ENCODE assay signal across 8 cellular contexts in the genomic region with DNA sequence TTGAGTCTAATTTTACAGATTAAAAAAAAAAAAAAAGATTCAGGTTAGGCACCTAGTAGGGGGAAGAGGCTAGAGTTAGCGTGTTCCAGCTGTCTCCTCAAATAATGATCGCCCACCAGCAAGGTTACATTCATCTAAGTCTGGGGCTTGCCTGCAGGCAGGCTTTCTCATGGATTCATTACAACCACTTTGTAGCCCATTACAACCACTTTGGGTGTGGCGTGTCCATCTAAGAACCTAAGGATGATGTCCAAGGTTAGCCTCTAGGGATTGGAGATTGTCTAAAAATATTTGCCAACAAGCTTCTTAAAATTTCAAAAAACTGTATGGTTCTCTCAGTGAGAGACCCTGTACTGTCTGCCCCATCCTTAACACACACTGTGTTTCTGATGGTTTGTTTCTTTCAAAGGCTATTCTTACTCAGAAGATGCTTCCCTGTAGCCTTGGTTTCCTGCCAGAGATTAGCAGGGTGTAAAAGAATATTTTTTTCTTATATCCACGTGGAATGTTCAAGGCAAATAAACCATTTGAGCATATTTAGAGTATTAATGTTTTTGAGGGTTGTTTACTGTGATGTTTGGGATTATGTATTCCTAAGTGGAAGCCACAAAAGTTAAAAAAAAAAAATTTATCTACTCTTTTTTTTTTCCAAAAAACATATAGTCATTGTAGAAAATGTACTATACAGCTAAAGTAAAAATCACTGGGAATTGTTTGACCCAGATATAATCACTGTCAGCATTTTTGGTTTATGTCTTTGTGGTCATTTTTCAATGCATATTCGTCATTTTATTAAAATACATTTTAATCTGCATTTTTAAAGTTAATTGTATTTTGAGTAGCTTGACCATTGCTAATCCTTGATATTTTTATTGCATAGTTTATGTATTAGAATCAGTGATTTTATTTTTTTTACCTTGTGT. TPM values are rescaled to one million over a fixed set of nuclear protein-coding genes. Genes with fewer than 3 reads are reported as not detected.
DNase-seq lines count a peak whose midpoint lies in the region; ATAC-seq, FAIRE-seq and TF ChIP-seq lines count a peak whose summit lies in the region.

No MANE protein-coding gene starts in this region.

- H3K4me1 Mint-ChIP-seq in activated naive CD8-positive, alpha-beta T cell treated with anti-CD3 and anti-CD28 coated beads, Interleukin-2, amount 10 ng/mL, durations not matched to agents 7 days and 5 days: peaks cover 43% of the 10 kb centered on the region

- TSS peak; percentile 48 for BruUV-seq in HepG2 (replicated peaks; lab: Mats Ljungman, UMichigan)

- in situ Hi-C loops in HepG2 (cut with HindIII; ENCODE audit: extremely low pct_ligation_motif_present, low pct_unique_long_range_greater_than_20kb): no loop called here

- H3K4me3 Mint-ChIP-seq in activated naive CD8-positive, alpha-beta T cell treated with anti-CD3 and anti-CD28 coated beads, Interleukin-2, amount 10 ng/mL, durations not matched to agents 7 days and 5 days: peak overlapping the region; percentile 93

- H3K27ac ChIP-seq in right atrium auricular region (peak overlapping the region; percentile 96 to 99), HepG2 (ENCODE audit: extremely low read length, insufficient read depth, low read length) (peak overlapping the region; percentile 21), upper lobe of right lung (no peak overlapping the region)

- H3K27me3 ChIP-seq in right atrium auricular region (no peaks in the 10 kb centered on the region), HepG2 (ENCODE audit: control insufficient read depth in 1 of 2, insufficient read depth in 2 of 2, low read length in 2 of 2) (no peaks in the 10 kb centered on the region; a peak in 1 of 5 replicates), upper lobe of right lung (no peaks in the 10 kb centered on the region)

- no peak for TF ChIP-seq CTCF in right atrium auricular region (IDR thresholded peaks at IDR 0.05)
- no peak for TF ChIP-seq CTCF in HepG2 (CRISPR knock-in tag; IDR thresholded peaks at IDR 0.05)
- no peak for TF ChIP-seq CTCF in upper lobe of right lung (IDR thresholded peaks at IDR 0.05)

- DNase-seq in right atrium auricular region (ENCODE audit: low spot score) (no peak), left ventricle myocardium superior (no peak), HepG2 (ENCODE audit: low spot score) (no peak), upper lobe of right lung (no peak), LoVo (ENCODE audit: low spot score) (no peak)
- no peak for DNase-seq in activated naive CD8-positive, alpha-beta T cell treated with anti-CD3 and anti-CD28 coated beads, Interleukin-2, amount 10 ng/mL, durations not matched to agents 7 days and 5 days

- TF ChIP-seq POLR2A in HepG2 (IDR thresholded peaks at IDR 0.05; ENCODE audit: insufficient read depth in 1 of 2, low read depth in 2 of 2, low read length in 2 of 2): no peak

- peaks cover 12% of the 10 kb centered on the region for H4K20me1 ChIP-seq in HepG2 (ENCODE audit: insufficient read depth, low read length)

- peak overlapping the region; percentile 90 for H3K27ac Mint-ChIP-seq in activated naive CD8-positive, alpha-beta T cell treated with anti-CD3 and anti-CD28 coated beads, Interleukin-2, amount 10 ng/mL, durations not matched to agents 7 days and 5 days

- POLR2A ChIA-PET in activated naive CD8-positive, alpha-beta T cell treated with anti-CD3 and anti-CD28 coated beads, Interleukin-2, amount 10 ng/mL, durations not matched to agents 7 days and 5 days (lab: Charles Lee): interaction anchor here (0.6 to 3.0 kb wide), 10 partner anchors 9 to 259 kb away, joined by 3 to 18 read pairs (median 4); no protein-coding TSS in a partner anchor
- POLR2A ChIA-PET in HepG2 (lab: Yijun Ruan, JAX): interaction anchor here (0.7 to 1.6 kb wide), 2 partner anchors 18 to 299 kb away, joined by 3 to 16 read pairs; no protein-coding TSS in a partner anchor

- ATAC-seq in left ventricle myocardium superior: no peak
- no peak for ATAC-seq in activated naive CD8-positive, alpha-beta T cell treated with anti-CD3 and anti-CD28 coated beads, Interleukin-2, amount 10 ng/mL, durations not matched to agents 7 days and 5 days (ENCODE audit: low read depth)
- no peak for ATAC-seq in HepG2
- no peak for ATAC-seq in upper lobe of right lung
- no peak for ATAC-seq in GM19023 (IDR thresholded peaks at IDR 0.05; ENCODE audit: unreplicated experiment)
- ATAC-seq in HG02610 (IDR thresholded peaks at IDR 0.05; ENCODE audit: unreplicated experiment): no peak

- H3K9me3 Mint-ChIP-seq in activated naive CD8-positive, alpha-beta T cell treated with anti-CD3 and anti-CD28 coated beads, Interleukin-2, amount 10 ng/mL, durations not matched to agents 7 days and 5 days: no peaks in the 10 kb centered on the region

- no peak for FAIRE-seq in HepG2 (lab: Jason Lieb, UNC)

- no peak for TF ChIP-seq RAD21 in HepG2 (CRISPR knock-in tag; IDR thresholded peaks at IDR 0.05)

- no peaks in the 10 kb centered on the region for H3K9me3 ChIP-seq in right atrium auricular region
- no peaks in the 10 kb centered on the region for H3K9me3 ChIP-seq in HepG2 (ENCODE audit: low read length)
- no peaks in the 10 kb centered on the region for H3K9me3 ChIP-seq in upper lobe of right lung

- H3K4me3 ChIP-seq in right atrium auricular region: peak overlapping the region; percentile 99 to 100
- H3K4me3 ChIP-seq in HepG2 (replicated peaks in 1 of 3; ENCODE audit: insufficient read depth in 1 of 3, low read depth in 2 of 3, low read length in 3 of 3): peak overlapping the region; percentile 96 to 100 (median 99)
- H3K4me3 ChIP-seq in upper lobe of right lung: peak overlapping the region; percentile 99

- intact Hi-C loops in left ventricle myocardium superior (cut with micrococcal nuclease) (no loop called here), HepG2 (cut with micrococcal nuclease; ENCODE audit: unreplicated experiment) (no loop called here), upper lobe of right lung (cut with DNase I) (loop anchor here (10.0 kb wide), 1 partner anchor 129 kb away; no protein-coding TSS in a partner anchor)

- H3K36me3 ChIP-seq in right atrium auricular region: peaks cover 10% of the 10 kb centered on the region
- H3K36me3 ChIP-seq in HepG2 (replicated peaks in 1 of 2; ENCODE audit: control insufficient read depth in 1 of 2, insufficient read depth in 2 of 2, low read length in 2 of 2): peaks cover 4 to 18% of the 10 kb centered on the region in 2 experiments; a peak in 4 of 5 replicates
- peaks cover 10% of the 10 kb centered on the region for H3K36me3 ChIP-seq in upper lobe of right lung

- CTCF ChIA-PET in HepG2 (lab: Yijun Ruan, JAX; ENCODE audit: low intra/inter-chr PET ratio, low total read pairs): no interaction called here

- H3K4me2 ChIP-seq in HepG2 (ENCODE audit: low read depth, low read length): peak overlapping the region; percentile 88

- H2AFZ ChIP-seq in HepG2 (ENCODE audit: low read length): no peak overlapping the region

- peaks cover 15% of the 10 kb centered on the region for H3K36me3 Mint-ChIP-seq in activated naive CD8-positive, alpha-beta T cell treated with anti-CD3 and anti-CD28 coated beads, Interleukin-2, amount 10 ng/mL, durations not matched to agents 7 days and 5 days

- H3K79me2 ChIP-seq in HepG2 (ENCODE audit: insufficient read depth, low read length): peaks cover 59% of the 10 kb centered on the region

- peak overlapping the region; percentile 96 for H3K9ac ChIP-seq in HepG2 (ENCODE audit: insufficient read depth, low read depth, low read length)

- TF ChIP-seq EP300 in HepG2 (IDR thresholded peaks at IDR 0.05; ENCODE audit: low read depth in 2 of 2, low read length in 2 of 2) (no peak), HepG2 (CRISPR knock-in tag; IDR thresholded peaks at IDR 0.05; ENCODE audit: borderline replicate concordance) (no peak)

- 25% methylated on average over 5 of the region's 5 CpGs for WGBS in HepG2 (ENCODE audit: low lambda C conversion rate)

- H3K4me1 ChIP-seq in right atrium auricular region (peaks cover 0 to 44% of the 10 kb centered on the region in 2 donors), HepG2 (ENCODE audit: insufficient read depth, low read length) (peaks cover 62% of the 10 kb centered on the region), upper lobe of right lung (peaks cover 28% of the 10 kb centered on the region)

- no peaks in the 10 kb centered on the region for H3K27me3 Mint-ChIP-seq in activated naive CD8-positive, alpha-beta T cell treated with anti-CD3 and anti-CD28 coated beads, Interleukin-2, amount 10 ng/mL, durations not matched to agents 7 days and 5 days

RNA-seq across cellular contexts. Expression of gene DYNC1H1, which starts 1.7 kb away (rescaled TPM):
- total RNA-seq in right atrium auricular region (100 to 1,000 TPM; 388 to 445 TPM), left ventricle myocardium superior (387 TPM), HepG2 (2016; rRNA removed; fragmentation: Illumina TruSeq; extraction: Trizol) (239 and 386 TPM in 2 replicates), upper lobe of right lung (432 TPM)
- 100 to 1,000 TPM; 287 to 316 TPM for total RNA-seq in activated naive CD8-positive, alpha-beta T cell treated with anti-CD3 and anti-CD28 coated beads, Interleukin-2, amount 10 ng/mL, durations not matched to agents 7 days and 5 days
- total RNA-seq in HepG2 (2016; cell fraction: cytosol; rRNA removed; fragmentation: Illumina TruSeq; extraction: Trizol; ENCODE audit: low read depth): 33.0 and 38.5 TPM in 2 replicates
- total RNA-seq in HepG2 (2016; cell fraction: insoluble cytoplasmic fraction; rRNA removed; fragmentation: Illumina TruSeq; extraction: Trizol): 231 and 328 TPM in 2 replicates
- 57.3 and 69.8 TPM in 2 replicates for total RNA-seq in HepG2 (2016; cell fraction: membrane; rRNA removed; fragmentation: Illumina TruSeq; extraction: Trizol)
- total RNA-seq in HepG2 (2016; cell fraction: nucleus; rRNA removed; fragmentation: Illumina TruSeq; extraction: Trizol): 296 and 345 TPM in 2 replicates
- polyA plus RNA-seq in HepG2 (2011; rRNA removed): 74.4 and 102 TPM in 2 replicates
- polyA plus RNA-seq in HepG2 (2011; cell fraction: cytosol; rRNA removed): 102 and 115 TPM in 2 replicates
- 192 and 221 TPM in 2 replicates for polyA plus RNA-seq in HepG2 (2011; cell fraction: nucleus; rRNA removed)
- 126 and 135 TPM in 2 replicates for polyA plus RNA-seq in HepG2 (2012)
- 11.1 and 13.5 TPM in 2 replicates for polyA plus RNA-seq in HepG2 (2016; cell fraction: cytosol; fragmentation: Illumina TruSeq; extraction: Trizol; ENCODE audit: low read depth)
- 132 and 159 TPM in 2 replicates for polyA plus RNA-seq in HepG2 (2016; cell fraction: insoluble cytoplasmic fraction; fragmentation: Illumina TruSeq; extraction: Trizol; ENCODE audit: low read depth)
- polyA plus RNA-seq in HepG2 (2016; cell fraction: membrane; fragmentation: Illumina TruSeq; extraction: Trizol; ENCODE audit: low read depth): 18.9 and 22.7 TPM in 2 replicates
- 236 and 267 TPM in 2 replicates for polyA plus RNA-seq in HepG2 (2016; cell fraction: nucleus; fragmentation: Illumina TruSeq; extraction: Trizol; ENCODE audit: insufficient read depth, low read depth)
- polyA minus RNA-seq in HepG2 (2011; rRNA and poly(A)+ RNA removed; ENCODE audit: low replicate concordance): 411 and 518 TPM in 2 replicates
- polyA minus RNA-seq in HepG2 (2011; cell fraction: cytosol; rRNA and poly(A)+ RNA removed): 317 and 327 TPM in 2 replicates
- 190 and 258 TPM in 2 replicates for polyA minus RNA-seq in HepG2 (2011; cell fraction: nucleus; rRNA and poly(A)+ RNA removed)
